Comparison of ENCODE assay signal across 1 cellular context in genomic region chr15:49169880-49170597, GRCh38.
TF ChIP-seq lines count a peak whose summit lies in the region.

Gene GALK2, plus strand, starts transcription at chr15:49170247. Its CDS starts 76 bp downstream, at chr15:49170323.

TF ChIP-seq in K562, 482 proteins besides CTCF, POLR2A, EP300 and RAD21 (continued from another document and continues in another):
- TF ChIP-seq PTRF (tag; IDR thresholded peaks at IDR 0.05) (no peak), ATF1 (CRISPR knock-in tag; IDR thresholded peaks at IDR 0.05) (peak; percentile 90), ATF1 (tag; IDR thresholded peaks at IDR 0.05) (peak; percentile 98), ETS2 (tag; IDR thresholded peaks at IDR 0.05; ENCODE audit: borderline replicate concordance, poor library complexity, severe bottlenecking) (no peak), MCM7 (IDR thresholded peaks at IDR 0.05) (no peak), HNRNPL (IDR thresholded peaks at IDR 0.05; ENCODE audit: low read depth, low read length) (no peak), MYBL2 (IDR thresholded peaks at IDR 0.05; ENCODE audit: low read depth) (no peak), MYBL2 (CRISPR knock-in tag; IDR thresholded peaks at IDR 0.05; ENCODE audit: borderline replicate concordance) (no peak), SMARCB1 (IDR thresholded peaks at IDR 0.05; ENCODE audit: insufficient read length, low read depth) (no peak), HMGN3 (IDR thresholded peaks at IDR 0.05; ENCODE audit: borderline replicate concordance, extremely low read depth, insufficient read length, low read depth, low read length) (no peak), TAF1 (IDR thresholded peaks at IDR 0.05; ENCODE audit: control insufficient read depth, extremely low read depth, insufficient read depth, low read length, severe bottlenecking) (peak; percentile 78), ZBTB5 (IDR thresholded peaks at IDR 0.05) (no peak; the same call in 1 of the 2 replicates), CREB5 (CRISPR knock-in tag; IDR thresholded peaks at IDR 0.05) (no peak), TCFL5 (CRISPR knock-in tag; conservative IDR thresholded peaks at IDR 0.05) (no peak), ZFX (CRISPR knock-in tag; IDR thresholded peaks at IDR 0.05) (peak; percentile 77), HNRNPH1 (optimal IDR thresholded peaks at IDR 0.05; ENCODE audit: low read depth, low read length) (no peak), RBM34 (IDR thresholded peaks at IDR 0.05; ENCODE audit: borderline replicate concordance, insufficient read depth, low read length) (no peak), ZNF384 (IDR thresholded peaks at IDR 0.05; ENCODE audit: low read depth, low read length) (peak; percentile 38; the same call in 1 of the 2 replicates), KHSRP (IDR thresholded peaks at IDR 0.05) (peak; percentile 82), E2F8 (IDR thresholded peaks at IDR 0.05; ENCODE audit: low read depth, partially characterized antibody) (peak; percentile 85), MAFF (IDR thresholded peaks at IDR 0.05; ENCODE audit: low read length) (no peak), CHAMP1 (IDR thresholded peaks at IDR 0.05) (peak; percentile 76), E2F1 (CRISPR knock-in tag; IDR thresholded peaks at IDR 0.05) (peak; percentile 78; the same call in 1 of the 2 replicates), HOMEZ (CRISPR knock-in tag; IDR thresholded peaks at IDR 0.05) (no peak), PYGO2 (tag; IDR thresholded peaks at IDR 0.05) (no peak), ZNF431 (CRISPR knock-in tag; IDR thresholded peaks at IDR 0.05) (no peak), HIVEP1 (CRISPR knock-in tag; IDR thresholded peaks at IDR 0.05) (no peak), ZNF232 (CRISPR knock-in tag; IDR thresholded peaks at IDR 0.05) (no peak), NR2C2 (CRISPR knock-in tag; IDR thresholded peaks at IDR 0.05) (peak; percentile 50; the same call in 1 of the 2 replicates), NR2C2 (tag; IDR thresholded peaks at IDR 0.05) (peak; percentile 66; the same call in 1 of the 2 replicates), CBFA2T3 (IDR thresholded peaks at IDR 0.05) (peak; percentile 29), ZNF583 (CRISPR knock-in tag; IDR thresholded peaks at IDR 0.05) (no peak), CBX1 (IDR thresholded peaks at IDR 0.05; ENCODE audit: low read depth) (0 out of 2 replicates have a peak, but pooled peaks have one; percentile 55), ARID3A (IDR thresholded peaks at IDR 0.05; ENCODE audit: borderline replicate concordance, low read depth, low read length) (no peak), ZNF444 (CRISPR knock-in tag; IDR thresholded peaks at IDR 0.05) (no peak), NCOA6 (IDR thresholded peaks at IDR 0.05) (no peak), STAT5A (IDR thresholded peaks at IDR 0.05; ENCODE audit: borderline replicate concordance, low read length) (peak; percentile 40; the same call in 1 of the 2 replicates), ZNF174 (CRISPR knock-in tag; IDR thresholded peaks at IDR 0.05) (no peak), RNF219 (CRISPR knock-in tag; IDR thresholded peaks at IDR 0.05) (no peak), EZH2 (IDR thresholded peaks at IDR 0.05; ENCODE audit: borderline replicate concordance, low read depth, low read length) (no peak), HOXB6 (CRISPR knock-in tag; IDR thresholded peaks at IDR 0.05; ENCODE audit: borderline replicate concordance) (no peak), ZHX1 (conservative IDR thresholded peaks at IDR 0.05; ENCODE audit: low read length) (no peak; the same call in 1 of the 2 replicates)
